Comparison of ENCODE assay signal across 19 cellular contexts in genomic region chr21:36381841-36382589, GRCh38. TPM values are rescaled to one million over a fixed set of nuclear protein-coding genes. Genes with fewer than 3 reads are reported as not detected.
DNase-seq lines count a peak whose midpoint lies in the region; ATAC-seq, FAIRE-seq and TF ChIP-seq lines count a peak whose summit lies in the region.
"Had no signal": no experiment of that assay in that cellular context is flagged by ENCODE, and none has a peak within 500 bp of the region (broad histone marks: within the 10 kb centered on the region; RNA-seq: fewer than 3 reads in every experiment).

No MANE protein-coding gene starts in this region.

- H2AFZ ChIP-seq in endothelial cell of umbilical vein (ENCODE audit: low read depth, low read length): no peak overlapping the region
- H2AFZ ChIP-seq: hepatocyte had no signal

- H3K9me3 Mint-ChIP-seq in activated CD4-positive, alpha-beta T cell treated with anti-CD3 and anti-CD28 coated beads for 36 hours (ENCODE audit: low read depth): no peaks in the 10 kb centered on the region
- H3K9me3 Mint-ChIP-seq in progenitor cell of endocrine pancreas (ENCODE audit: low read depth): no peaks in the 10 kb centered on the region
- no peaks in the 10 kb centered on the region for H3K9me3 Mint-ChIP-seq in glutamatergic neuron (ENCODE audit: unreplicated experiment)
- H3K9me3 Mint-ChIP-seq: naive thymus-derived CD4-positive, alpha-beta T cell had no signal

- H3K4me3 Mint-ChIP-seq in activated CD4-positive, alpha-beta T cell treated with anti-CD3 and anti-CD28 coated beads for 36 hours: no peak overlapping the region
- no peak overlapping the region for H3K4me3 Mint-ChIP-seq in progenitor cell of endocrine pancreas (ENCODE audit: low read depth)
- no peak overlapping the region for H3K4me3 Mint-ChIP-seq in glutamatergic neuron (ENCODE audit: unreplicated experiment)

- no peak overlapping the region for H3K27ac ChIP-seq in endothelial cell of umbilical vein (ENCODE audit: insufficient read depth, low read depth, low read length)
- H3K27ac ChIP-seq: hepatocyte, left lung, right lobe of liver had no signal

- H3K27ac Mint-ChIP-seq in activated CD4-positive, alpha-beta T cell treated with anti-CD3 and anti-CD28 coated beads for 36 hours: peak overlapping the region; percentile 72
- H3K27ac Mint-ChIP-seq in progenitor cell of endocrine pancreas (peak overlapping the region; percentile 39), glutamatergic neuron (ENCODE audit: unreplicated experiment) (no peak overlapping the region)

- CTCF ChIA-PET in activated CD4-positive, alpha-beta T cell treated with anti-CD3 and anti-CD28 coated beads for 36 hours (lab: Charles Lee): interaction anchor here (0.7 to 1.0 kb wide), 2 partner anchors 51 to 243 kb away, joined by 3 read pairs; no protein-coding TSS in a partner anchor
- CTCF ChIA-PET in endothelial cell of umbilical vein (lab: Charles Lee): no interaction called here

- no peak for DNase-seq in activated CD4-positive, alpha-beta T cell treated with anti-CD3 and anti-CD28 coated beads for 36 hours
- DNase-seq in activated CD4-positive, alpha-beta T cell treated with anti-CD3 and anti-CD28 coated beads, Interleukin-2, amount 50 U/mL, for 1 hour: no peak
- DNase-seq in M059J (ENCODE audit: low read depth) (peak; percentile 38), endothelial cell of umbilical vein (ENCODE audit: low read depth, low spot score) (peak; percentile 14), progenitor cell of endocrine pancreas (ENCODE audit: low spot score, unreplicated experiment) (no peak), glutamatergic neuron (no peak), NCI-H774 (lab: John Stamatoyannopoulos, UW) (no peak)
- DNase-seq: activated naive CD4-positive, alpha-beta T cell treated with Interleukin-2 at 50 U/mL for 16 hours; central memory CD4-positive, alpha-beta T cell; left lung; naive thymus-derived CD4-positive, alpha-beta T cell; NCI-H524 treated with DMSO at 0.1 percent for 48 hours; right lobe of liver; RPMI8226 had no signal

- no peaks in the 10 kb centered on the region for H3K9me1 ChIP-seq in endothelial cell of umbilical vein (replicated peaks; ENCODE audit: control insufficient read depth, extremely low read depth, insufficient read depth, low read length)

- H3K4me1 ChIP-seq in endothelial cell of umbilical vein (ENCODE audit: control insufficient read depth, extremely low read depth, insufficient read depth, low read length): peaks cover 7% of the 10 kb centered on the region
- H3K4me1 ChIP-seq: right lobe of liver had no signal

- H3K36me3 ChIP-seq in endothelial cell of umbilical vein (ENCODE audit: control insufficient read depth in 2 of 2, extremely low read depth in 1 of 2, insufficient read depth in 2 of 2, low read length in 2 of 2): peaks cover 0 to 4% of the 10 kb centered on the region in 2 experiments

- peak; percentile 48 for FAIRE-seq in endothelial cell of umbilical vein (lab: Jason Lieb, UNC)
- FAIRE-seq: A204.1, endometrium, GM18507 had no signal

- H3K4me2 ChIP-seq in endothelial cell of umbilical vein (ENCODE audit: insufficient read depth, low read length): no peak overlapping the region
- H3K4me2 ChIP-seq: hepatocyte had no signal

- no peaks in the 10 kb centered on the region for H3K27me3 ChIP-seq in endothelial cell of umbilical vein (ENCODE audit: control insufficient read depth in 2 of 2, insufficient read depth in 2 of 2, low read length in 2 of 2)
- H3K27me3 ChIP-seq: hepatocyte, left lung, right lobe of liver had no signal

- ATAC-seq in activated CD4-positive, alpha-beta T cell treated with anti-CD3 and anti-CD28 coated beads for 36 hours: no peak
- ATAC-seq in HG03025 (IDR thresholded peaks at IDR 0.05; ENCODE audit: low FRiP score, unreplicated experiment): no peak
- ATAC-seq: left lung; naive thymus-derived CD4-positive, alpha-beta T cell had no signal

- H3K9ac ChIP-seq in endothelial cell of umbilical vein (replicated peaks; ENCODE audit: extremely low read depth, insufficient read depth, low read length): no peak overlapping the region

- H3K9me3 ChIP-seq in endothelial cell of umbilical vein (replicated peaks; ENCODE audit: control insufficient read depth, insufficient read depth, low read length): no peaks in the 10 kb centered on the region
- H3K9me3 ChIP-seq: right lobe of liver had no signal

- H3K36me3 Mint-ChIP-seq in activated CD4-positive, alpha-beta T cell treated with anti-CD3 and anti-CD28 coated beads for 36 hours (ENCODE audit: low read depth): peaks cover 17% of the 10 kb centered on the region
- H3K36me3 Mint-ChIP-seq in progenitor cell of endocrine pancreas (ENCODE audit: insufficient read depth): peaks cover 10% of the 10 kb centered on the region
- no peaks in the 10 kb centered on the region for H3K36me3 Mint-ChIP-seq in glutamatergic neuron (ENCODE audit: unreplicated experiment)

- peaks cover 2% of the 10 kb centered on the region for H3K79me2 ChIP-seq in endothelial cell of umbilical vein (ENCODE audit: control insufficient read depth, insufficient read depth, low read length)
- H3K79me2 ChIP-seq: hepatocyte had no signal

- dilution Hi-C loops in endothelial cell of umbilical vein (cut with MboI; ENCODE audit: extremely low pct_ligation_motif_present, low sequenced_read_pairs): no loop called here

- BruUV-seq in endothelial cell of umbilical vein (replicated peaks; lab: Mats Ljungman, UMichigan): no TSS peak

- H4K20me1 ChIP-seq in endothelial cell of umbilical vein (replicated peaks; ENCODE audit: control insufficient read depth, extremely low read depth, insufficient read depth, low read length): no peaks in the 10 kb centered on the region

- intact Hi-C loops in activated CD4-positive, alpha-beta T cell treated with anti-CD3 and anti-CD28 coated beads for 36 hours (cut with DNase I, micrococcal nuclease): no loop called here
- intact Hi-C loops in endothelial cell of umbilical vein (cut with micrococcal nuclease): no loop called here

- peaks cover 13% of the 10 kb centered on the region for H3K4me1 Mint-ChIP-seq in activated CD4-positive, alpha-beta T cell treated with anti-CD3 and anti-CD28 coated beads for 36 hours
- H3K4me1 Mint-ChIP-seq in progenitor cell of endocrine pancreas (ENCODE audit: low read depth) (peaks cover 5% of the 10 kb centered on the region), glutamatergic neuron (ENCODE audit: low read depth, unreplicated experiment) (peaks cover 7% of the 10 kb centered on the region)

- TF ChIP-seq CTCF in endothelial cell of umbilical vein (IDR thresholded peaks at IDR 0.05; ENCODE audit: extremely low read depth in 1 of 2, insufficient read depth in 1 of 2, low read depth in 1 of 2, low read length in 2 of 2): no peak
- no peak for TF ChIP-seq CTCF in progenitor cell of endocrine pancreas (IDR thresholded peaks at IDR 0.05; ENCODE audit: unreplicated experiment)
- no peak for TF ChIP-seq CTCF in glutamatergic neuron (IDR thresholded peaks at IDR 0.05; ENCODE audit: partially characterized antibody, unreplicated experiment)

- POLR2A ChIA-PET in activated CD4-positive, alpha-beta T cell treated with anti-CD3 and anti-CD28 coated beads for 36 hours (lab: Charles Lee): no interaction called here
- POLR2A ChIA-PET in endothelial cell of umbilical vein (lab: Charles Lee): no interaction called here

- no peaks in the 10 kb centered on the region for H3K27me3 Mint-ChIP-seq in activated CD4-positive, alpha-beta T cell treated with anti-CD3 and anti-CD28 coated beads for 36 hours
- H3K27me3 Mint-ChIP-seq in progenitor cell of endocrine pancreas: no peaks in the 10 kb centered on the region
- no peaks in the 10 kb centered on the region for H3K27me3 Mint-ChIP-seq in glutamatergic neuron (ENCODE audit: unreplicated experiment)
- H3K27me3 Mint-ChIP-seq: naive thymus-derived CD4-positive, alpha-beta T cell had no signal

- no peak overlapping the region for H3K4me3 ChIP-seq in endothelial cell of umbilical vein (replicated peaks in 1 of 3; ENCODE audit: insufficient read depth in 1 of 3, low read depth in 1 of 3, low read length in 3 of 3)
- H3K4me3 ChIP-seq: hepatocyte, left lung, right lobe of liver had no signal

- TF ChIP-seq POLR2A in endothelial cell of umbilical vein (IDR thresholded peaks at IDR 0.05; ENCODE audit: low read depth, low read length): no peak

TF ChIP-seq in endothelial cell of umbilical vein, 7 proteins besides CTCF, POLR2A, EP300 and RAD21:
- TF ChIP-seq JUN (IDR thresholded peaks at IDR 0.05; ENCODE audit: borderline replicate concordance, insufficient read depth, insufficient read length, low read depth) (no peak), MAX (IDR thresholded peaks at IDR 0.05; ENCODE audit: insufficient read depth, insufficient read length) (no peak), EZH2 (IDR thresholded peaks at IDR 0.05; ENCODE audit: borderline replicate concordance, low read depth, low read length, severe bottlenecking) (no peak), FOS (IDR thresholded peaks at IDR 0.05; ENCODE audit: borderline replicate concordance, insufficient read depth, low read length) (no peak), MYC (IDR thresholded peaks at IDR 0.05; ENCODE audit: low read depth, low read length) (no peak), GATA2 (IDR thresholded peaks at IDR 0.05; ENCODE audit: insufficient read depth, insufficient read length, low read depth, low read length) (no peak), POLR2AphosphoS5 (IDR thresholded peaks at IDR 0.05; ENCODE audit: insufficient read depth, low read depth, low read length) (no peak)

RNA-seq across cellular contexts. Expression of gene CHAF1B, which starts 3.2 kb away (rescaled TPM):
- total RNA-seq in activated CD4-positive, alpha-beta T cell treated with anti-CD3 and anti-CD28 coated beads for 36 hours: 10 to 100 TPM; 33.2 to 36.3 TPM
- total RNA-seq in M059J (2014; rRNA removed; shearing (Covaris generic)): 14.4 and 21.4 TPM in 2 replicates
- 13.0 and 16.4 TPM in 2 replicates for total RNA-seq in endothelial cell of umbilical vein
- 5.4 and 7.0 TPM in 2 replicates for polyA plus RNA-seq in endothelial cell of umbilical vein
- polyA plus RNA-seq in endothelial cell of umbilical vein (2011; cell fraction: cytosol; rRNA removed): 8.0 and 9.7 TPM in 2 replicates
- polyA plus RNA-seq in endothelial cell of umbilical vein (2011; cell fraction: nucleus; rRNA removed): 8.0 and 11.8 TPM in 2 replicates
- 7.1 and 9.2 TPM in 2 replicates for polyA plus RNA-seq in endothelial cell of umbilical vein (2012)
- polyA minus RNA-seq in endothelial cell of umbilical vein: 7.0 and 7.8 TPM in 2 replicates
- 12.7 TPM for polyA minus RNA-seq in endothelial cell of umbilical vein (2011; cell fraction: cytosol; rRNA and poly(A)+ RNA removed)
- 4.4 and 5.0 TPM in 2 replicates for polyA minus RNA-seq in endothelial cell of umbilical vein (2011; cell fraction: nucleus; rRNA and poly(A)+ RNA removed)
- total RNA-seq in progenitor cell of endocrine pancreas: 9.1 and 11.7 TPM in 2 replicates
- 2.0 TPM for total RNA-seq in glutamatergic neuron (ENCODE audit: unreplicated experiment)

Comparison
In these comparisons a context has a peak if more than half of its experiments do, and no peak if none do; other contexts are left out.
1. DNase-seq: peak in M059J (single experiment) and endothelial cell of umbilical vein (single experiment); none in activated CD4-positive, alpha-beta T cell treated with anti-CD3 and anti-CD28 coated beads for 36 hours (single experiment), activated CD4-positive, alpha-beta T cell treated with anti-CD3 and anti-CD28 coated beads, Interleukin-2, amount 50 U/mL, for 1 hour (single experiment), progenitor cell of endocrine pancreas (single experiment), glutamatergic neuron (single experiment) and NCI-H774 (single experiment).